ENCODE assay signal across 8 cellular contexts in the genomic region with DNA sequence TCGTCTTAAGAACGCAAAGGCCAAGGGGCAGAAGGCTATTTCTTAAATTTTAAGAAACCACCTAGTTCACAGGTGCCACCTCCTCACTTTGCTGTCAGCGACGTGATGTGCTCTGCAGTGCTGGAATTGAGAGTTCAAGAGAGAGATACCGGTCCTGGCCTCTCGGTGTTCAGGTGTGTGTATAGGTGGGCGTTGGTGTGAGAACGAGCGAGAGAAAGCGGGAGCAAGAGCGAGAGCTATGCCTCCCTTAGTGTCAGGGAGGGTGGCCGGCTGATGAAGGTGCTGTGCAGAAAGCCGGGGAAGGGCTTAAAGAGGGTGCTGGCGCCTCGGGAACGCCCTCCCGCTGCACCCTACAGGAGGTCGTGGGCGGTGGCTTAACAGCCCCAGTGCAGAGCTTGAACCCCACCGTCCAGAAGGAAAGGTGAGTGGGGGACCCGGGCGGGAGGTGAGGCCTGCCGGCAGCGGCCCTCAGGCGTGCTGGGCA.
DNase-seq lines count a peak whose midpoint lies in the region; ATAC-seq, FAIRE-seq and TF ChIP-seq lines count a peak whose summit lies in the region.

No MANE protein-coding gene starts in this region.

- H2AK5ac ChIP-seq in neuronal stem cell (ENCODE audit: low read depth, low read length): no peak overlapping the region

- peak overlapping the region; percentile 53 for H2BK5ac ChIP-seq in neuronal stem cell (ENCODE audit: low read length)

- POLR2A ChIA-PET in GM10248 (lab: Yijun Ruan, JAX): no interaction called here

- no peak overlapping the region for H4K91ac ChIP-seq in neuronal stem cell (ENCODE audit: low read depth, low read length, poor library complexity)

- no peak overlapping the region for H2BK15ac ChIP-seq in neuronal stem cell (ENCODE audit: low read length)

- no peak overlapping the region for H2BK120ac ChIP-seq in neuronal stem cell (ENCODE audit: low read depth, low read length)

- H3K4ac ChIP-seq in neuronal stem cell (ENCODE audit: low read length): no peak overlapping the region

- peak overlapping the region; percentile 85 for H3K18ac ChIP-seq in neuronal stem cell (ENCODE audit: low read length)

- H3K9me3 ChIP-seq in neuronal stem cell (replicated peaks in 1 of 2; ENCODE audit: control insufficient read depth in 2 of 2, insufficient read depth in 1 of 2, low read depth in 1 of 2, low read length in 2 of 2) (peaks cover 4 to 5% of the 10 kb centered on the region in 2 donors), mucosa of descending colon (no peaks in the 10 kb centered on the region), left lung (peaks cover 4 to 7% of the 10 kb centered on the region in 2 donors)

- intact Hi-C loops in mucosa of descending colon (cut with DNase I, micrococcal nuclease): no loop called here
- intact Hi-C loops in left lung (cut with DNase I): no loop called here

- H2BK12ac ChIP-seq in neuronal stem cell (ENCODE audit: low read length): no peak overlapping the region

- no peak overlapping the region for H4K8ac ChIP-seq in neuronal stem cell (ENCODE audit: low read depth, low read length)

- H3K79me1 ChIP-seq in neuronal stem cell (ENCODE audit: low read depth, low read length): no peaks in the 10 kb centered on the region

- H3K4me3 ChIP-seq in LNCaP clone FGC (ENCODE audit: low read depth, low read length) (peak overlapping the region; percentile 9; the same call in 1 of the 2 replicates), bronchial epithelial cell (ENCODE audit: low read depth, low read length) (peak overlapping the region; percentile 51), neuronal stem cell (ENCODE audit: low read length in 2 of 2) (peak overlapping the region in 1 of 2 donors; percentile 75), mucosa of descending colon (no peak overlapping the region), left lung (no peak overlapping the region)

- WGBS in neuronal stem cell (ENCODE audit: extremely low coverage in 2 of 2, insufficient read length in 2 of 2, insufficient replicate concordance in 1 of 2), 2 donors: no CpG with 5 or more reads among the region's 25 CpGs

- H3K27me3 ChIP-seq in bronchial epithelial cell (ENCODE audit: control insufficient read depth, insufficient read depth, low read length) (peaks cover 25% of the 10 kb centered on the region), neuronal stem cell (ENCODE audit: control insufficient read depth in 3 of 3, insufficient read depth in 3 of 3, low read depth in 1 of 3, low read length in 3 of 3) (peaks cover 35 to 69% (median 59%) of the 10 kb centered on the region in 3 experiments), left lung (peaks cover 87 to 100% of the 10 kb centered on the region in 2 donors)

- ATAC-seq in mucosa of descending colon (no peak), left lung (no peak)

- FAIRE-seq in bronchial epithelial cell (lab: Jason Lieb, UNC): no peak

- peak overlapping the region; percentile 63 for H3K14ac ChIP-seq in neuronal stem cell (ENCODE audit: low read length)

- TF ChIP-seq CTCF in GM10248 (IDR thresholded peaks at IDR 0.05; ENCODE audit: control extremely low read depth, extremely low read depth, low read depth, missing control alignments) (no peak), LNCaP clone FGC (IDR thresholded peaks at IDR 0.05; ENCODE audit: control insufficient read depth, extremely low read depth, insufficient read depth) (no peak), bronchial epithelial cell (IDR thresholded peaks at IDR 0.05; ENCODE audit: insufficient read depth, low read length, severe bottlenecking) (no peak), mucosa of descending colon (IDR thresholded peaks at IDR 0.05) (no peak), left lung (IDR thresholded peaks at IDR 0.05) (no peak)

- DNase-seq in GM10248 (ENCODE audit: extremely low spot score) (peak; percentile 35), LNCaP clone FGC (ENCODE audit: low read depth) (no peak), bronchial epithelial cell (ENCODE audit: low read depth) (no peak), neuronal stem cell (ENCODE audit: low spot score) (no peak), mucosa of descending colon (no peak), NCI-H1436 (lab: John Stamatoyannopoulos, UW) (no peak), left lung (no peak), globus pallidus (ENCODE audit: low spot score) (no peak)

- peak overlapping the region; percentile 65 for H3K23ac ChIP-seq in neuronal stem cell (ENCODE audit: low read depth, low read length, poor library complexity)

- H3K4me1 ChIP-seq in neuronal stem cell (ENCODE audit: control insufficient read depth in 2 of 2, insufficient read depth in 1 of 2, low read depth in 1 of 2, low read length in 2 of 2): peaks cover 9 to 28% of the 10 kb centered on the region in 2 donors
- H3K4me1 ChIP-seq in mucosa of descending colon (ENCODE audit: low read depth): peaks cover 33% of the 10 kb centered on the region
- peaks cover 28 to 50% of the 10 kb centered on the region in 2 donors for H3K4me1 ChIP-seq in left lung

- H2AFZ ChIP-seq in neuronal stem cell (ENCODE audit: low read length): peak overlapping the region; percentile 86

- peak overlapping the region; percentile 77 for H3K9ac ChIP-seq in neuronal stem cell (ENCODE audit: low read depth, low read length, poor library complexity)

- CTCF ChIA-PET in GM10248 (lab: Yijun Ruan, JAX): interaction anchor here (1.2 to 1.7 kb wide), 4 partner anchors 64 to 204 kb away, joined by 3 to 7 read pairs (median 5); no protein-coding TSS in a partner anchor

- H3K36me3 ChIP-seq in bronchial epithelial cell (ENCODE audit: control insufficient read depth, insufficient read depth, low read length) (no peaks in the 10 kb centered on the region), neuronal stem cell (replicated peaks in 1 of 2; ENCODE audit: control insufficient read depth in 2 of 2, insufficient read depth in 2 of 2, low read length in 2 of 2) (no peaks in the 10 kb centered on the region), mucosa of descending colon (ENCODE audit: low read depth) (no peaks in the 10 kb centered on the region), left lung (no peaks in the 10 kb centered on the region)

- no peak overlapping the region for H3K27ac ChIP-seq in neuronal stem cell (replicated peaks; ENCODE audit: low read length)
- H3K27ac ChIP-seq in left lung: no peak overlapping the region

- H3K4me2 ChIP-seq in neuronal stem cell (ENCODE audit: insufficient read depth, low read length, poor library complexity, severe bottlenecking): peak overlapping the region; percentile 98

Comparison
In these comparisons a context has a peak if more than half of its experiments do, and no peak if none do; other contexts are left out.
1. H3K4me3 ChIP-seq: peak in LNCaP clone FGC (single experiment) and bronchial epithelial cell (single experiment); none in mucosa of descending colon (single experiment) and left lung (0 of 2).